ENCODE assay signal across 8 cellular contexts in the genomic region with DNA sequence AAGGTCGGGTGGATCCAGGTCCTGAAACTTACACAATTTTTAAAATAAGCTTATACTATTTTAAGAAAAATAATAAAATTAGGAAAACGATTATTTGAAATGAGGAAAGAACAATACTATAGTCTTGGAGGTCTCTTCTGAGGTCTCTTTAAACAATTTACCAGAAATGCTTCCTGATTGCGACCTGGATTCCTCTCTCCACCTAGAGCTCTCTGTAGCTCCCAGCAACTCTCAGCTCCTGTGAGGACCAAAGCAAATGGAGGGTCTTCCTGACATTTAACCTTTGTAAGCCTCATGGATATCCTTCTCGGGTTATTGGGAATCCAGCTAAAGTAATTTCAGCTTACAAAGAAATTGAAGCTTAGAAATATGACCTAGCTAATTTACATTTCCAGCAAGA. TPM values are rescaled to one million over a fixed set of nuclear protein-coding genes. Genes with fewer than 3 reads are reported as not detected.
DNase-seq lines count a peak whose midpoint lies in the region; TF ChIP-seq lines count a peak whose summit lies in the region.

No MANE protein-coding gene starts in this region.

- no peak for TF ChIP-seq CTCF in left ventricle myocardium inferior (IDR thresholded peaks at IDR 0.05; ENCODE audit: borderline replicate concordance)
- TF ChIP-seq CTCF in cardiac fibroblast (IDR thresholded peaks at IDR 0.05; ENCODE audit: low read depth, low read length), result no peak
- TF ChIP-seq CTCF in vagina (IDR thresholded peaks at IDR 0.05), result no peak

- peak overlapping the region; percentile 75 for H3K4me3 ChIP-seq in left ventricle myocardium inferior
- peak overlapping the region; percentile 78 to 80 for H3K4me3 ChIP-seq in cardiac fibroblast (replicated peaks in 1 of 2; ENCODE audit: low read depth in 2 of 2, low read length in 2 of 2)
- H3K4me3 ChIP-seq in mononuclear cell (ENCODE audit: low read length), result peak overlapping the region; percentile 55
- peak overlapping the region; percentile 62 to 75 for H3K4me3 ChIP-seq in vagina

- DNase-seq in left ventricle myocardium inferior, result no peak
- DNase-seq in cardiac septum (ENCODE audit: low spot score), result no peak
- DNase-seq in cardiac fibroblast (ENCODE audit: low read depth in 2 of 2), result no peak
- no peak for DNase-seq in vagina (ENCODE audit: extremely low spot score in 2 of 2)
- no peak for DNase-seq in Kasumi-1 (lab: John Stamatoyannopoulos, UW)
- DNase-seq in KBM-7, result no peak
- DNase-seq in DMS79 (lab: John Stamatoyannopoulos, UW), result no peak

- in situ Hi-C loops in KBM-7 (cut with MboI; ENCODE audit: low pct_unique_long_range_greater_than_20kb, low sequenced_read_pairs), result no loop called here

- H3K36me3 ChIP-seq in left ventricle myocardium inferior (peaks cover 16% of the 10 kb centered on the region), vagina (no peaks in the 10 kb centered on the region)

- TF ChIP-seq POLR2A in vagina (IDR thresholded peaks at IDR 0.05), result no peak

- H3K27me3 ChIP-seq in left ventricle myocardium inferior (ENCODE audit: low read depth) (no peaks in the 10 kb centered on the region), mononuclear cell (ENCODE audit: insufficient read depth, low read length) (no peaks in the 10 kb centered on the region), vagina (no peaks in the 10 kb centered on the region)

- intact Hi-C loops in left ventricle myocardium inferior (cut with micrococcal nuclease), result no loop called here
- intact Hi-C loops in cardiac septum (cut with DNase I), result no loop called here
- intact Hi-C loops in vagina (cut with DNase I), result no loop called here

- H3K27ac ChIP-seq in left ventricle myocardium inferior (replicated peaks), result peak overlapping the region; percentile 69
- H3K27ac ChIP-seq in vagina, result peak overlapping the region; percentile 74

- H3K4me1 ChIP-seq in left ventricle myocardium inferior (peaks cover 18% of the 10 kb centered on the region), mononuclear cell (ENCODE audit: insufficient read depth, low read length) (peaks cover 15% of the 10 kb centered on the region), vagina (peaks cover 7% of the 10 kb centered on the region)

- H3K9me3 ChIP-seq in left ventricle myocardium inferior (replicated peaks), result peaks cover 18% of the 10 kb centered on the region
- peaks cover 3% of the 10 kb centered on the region for H3K9me3 ChIP-seq in mononuclear cell (ENCODE audit: low read depth, low read length)
- peaks cover 9% of the 10 kb centered on the region for H3K9me3 ChIP-seq in vagina

RNA-seq across cellular contexts. Expression of a gene that starts 0.9 kb away (rescaled TPM):
- total RNA-seq in left ventricle myocardium inferior (4.0 TPM), cardiac septum (4.5 TPM), mononuclear cell (2.0 TPM), vagina (6.1 TPM)

RNA-seq across cellular contexts. Expression of a gene that starts 5.8 kb away (rescaled TPM):
- total RNA-seq in left ventricle myocardium inferior (not detected), cardiac septum (not detected), mononuclear cell (0.52 TPM), vagina (not detected)

RNA-seq across cellular contexts. Expression of a gene that starts 51.2 kb away (rescaled TPM):
- total RNA-seq in left ventricle myocardium inferior (0.19 TPM), cardiac septum (0.22 TPM), mononuclear cell (not detected), vagina (not detected)
